27 cellular contexts compared by ENCODE assay signal in the genomic region with DNA sequence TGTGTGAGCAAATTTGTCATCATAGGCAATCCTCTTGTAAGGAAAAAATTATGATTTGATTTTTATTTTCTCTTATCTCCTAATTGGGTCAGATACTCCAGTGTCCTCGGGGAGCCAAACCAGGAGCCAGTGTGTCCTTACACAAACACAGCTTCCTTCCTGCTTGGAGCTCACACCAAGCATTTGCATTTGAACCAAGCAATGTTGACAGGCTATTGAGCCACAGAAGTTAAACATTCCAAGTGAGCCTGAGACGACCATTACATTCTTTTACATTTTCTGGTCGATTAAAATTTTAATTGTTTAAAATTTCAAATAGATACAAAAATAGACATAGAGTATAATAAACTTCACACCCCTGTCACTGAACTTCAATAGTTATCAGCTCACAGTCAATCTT.
DNase-seq lines count a peak whose midpoint lies in the region; ATAC-seq and TF ChIP-seq lines count a peak whose summit lies in the region.
"Had no signal": no experiment of that assay in that cellular context is flagged by ENCODE, and none has a peak within 500 bp of the region (broad histone marks: within the 10 kb centered on the region; RNA-seq: fewer than 3 reads in every experiment).

No MANE protein-coding gene starts in this region.

- ATAC-seq in HG03469 (IDR thresholded peaks at IDR 0.05; ENCODE audit: unreplicated experiment) (no peak), psoas muscle (no peak)
- ATAC-seq: activated CD4-positive, CD25-positive, alpha-beta regulatory T cell treated with anti-CD3 and anti-CD28 coated beads, Interleukin-2, amount 50 U/mL, for 24 hours; effector memory CD8-positive, alpha-beta T cell; natural killer cell treated with Interleukin-12 subunit alpha and Interleukin-12 subunit beta and Interleukin-15 and Interleukin-18, amount 100 ng/mL, for 72 hours; stimulated activated effector memory CD8-positive, alpha-beta T cell treated with anti-CD3 and anti-CD28 coated beads, Interleukin-12 subunit alpha, Interleukin-12 subunit beta, amount 100 ng/mL, for 72 hours had no signal

- H3K27ac ChIP-seq in psoas muscle: no peak overlapping the region
- H3K27ac ChIP-seq: 22Rv1, PC-9, SK-N-MC had no signal

- intact Hi-C loops in cardiac septum (cut with DNase I) (no loop called here), psoas muscle (cut with DNase I) (loop anchor here in 1 of 2 donors (5.0 kb wide), 1 partner anchor 1852 kb away; no protein-coding TSS in a partner anchor)

- H3K36me3 ChIP-seq in psoas muscle (ENCODE audit: insufficient read depth in 1 of 2, low read depth in 1 of 2): no peaks in the 10 kb centered on the region
- H3K36me3 ChIP-seq: lower lobe of right lung had no signal

- no peaks in the 10 kb centered on the region for H3K9me3 ChIP-seq in psoas muscle
- H3K9me3 ChIP-seq: lower lobe of right lung had no signal

- 6 to 9% (median 6%) methylated on average over 3 of the region's 3 CpGs for WGBS in psoas muscle, 3 donors

- no peak overlapping the region for H3K4me3 ChIP-seq in psoas muscle
- H3K4me3 ChIP-seq: lower lobe of right lung, PC-9, SK-N-MC had no signal

- no peaks in the 10 kb centered on the region for H3K4me1 ChIP-seq in psoas muscle
- H3K4me1 ChIP-seq: lower lobe of right lung had no signal

- DNase-seq in DMS153 treated with DMSO at 0.1 percent for 48 hours (lab: John Stamatoyannopoulos, UW; ENCODE audit: unreplicated experiment): peak; percentile 53
- DNase-seq in DMS153 (lab: John Stamatoyannopoulos, UW): no peak
- peak; percentile 60 for DNase-seq in NCI-H2029 treated with DMSO at 0.1 percent for 48 hours (lab: John Stamatoyannopoulos, UW)
- DNase-seq in iPS DF 19.7 (ENCODE audit: low read depth, low spot score): peak; percentile 63
- DNase-seq in HK-2 (ENCODE audit: unreplicated experiment): no peak
- DNase-seq in cardiac septum (ENCODE audit: low spot score): no peak
- DNase-seq in psoas muscle: no peak
- DNase-seq: activated CD4-positive, alpha-beta T cell treated with anti-CD3 and anti-CD28 coated beads, Interleukin-2, amount 50 U/mL, for 4 hours; activated CD8-positive, alpha-beta memory T cell treated with anti-CD3 and anti-CD28 coated beads, Interleukin-2, amount 50 U/mL, for 4 hours; activated naive CD4-positive, alpha-beta T cell treated with anti-CD3 and anti-CD28 coated beads for 36 hours; C1 segment of cervical spinal cord; central memory CD4-positive, alpha-beta T cell; effector memory CD8-positive, alpha-beta T cell; erythroblast; lower lobe of right lung; MV-4-11; NCI-H510A; NK-92 treated with Interleukin-12 subunit alpha and Interleukin-12 subunit beta, amount 100 ng/mL, for 24 hours; PC-9; stimulated activated CD4-positive, alpha-beta T cell treated with anti-CD3 and anti-CD28 coated beads, Interleukin-15, amount 100 ng/mL, for 24 hours; stimulated activated CD4-positive, alpha-beta T cell treated with anti-CD3 and anti-CD28 coated beads, Interleukin-4, amount 100 ng/mL, for 4 hours had no signal

- TF ChIP-seq CTCF in psoas muscle (IDR thresholded peaks at IDR 0.05): no peak

- no peaks in the 10 kb centered on the region for H3K27me3 ChIP-seq in psoas muscle (ENCODE audit: insufficient read depth in 3 of 3, low read length in 2 of 3)

Comparison
In these comparisons a context has a peak if more than half of its experiments do, and no peak if none do; other contexts are left out.
1. DNase-seq: peak in DMS153 treated with DMSO at 0.1 percent for 48 hours (single experiment), NCI-H2029 treated with DMSO at 0.1 percent for 48 hours (single experiment) and iPS DF 19.7 (single experiment); none in DMS153 (single experiment), HK-2 (single experiment), cardiac septum (single experiment) and psoas muscle (0 of 2).